1 cellular context compared by ENCODE assay signal in genomic region chr17:59950049-59950448, GRCh38.
TF ChIP-seq lines count a peak whose summit lies in the region.

No MANE protein-coding gene starts in this region.

TF ChIP-seq in GM12878, 131 proteins besides CTCF, POLR2A, EP300 and RAD21:
- TF ChIP-seq PAX8 (IDR thresholded peaks at IDR 0.05) (no peak), NFXL1 (IDR thresholded peaks at IDR 0.05; ENCODE audit: borderline replicate concordance) (0 out of 2 replicates have a peak, but pooled peaks have one; percentile 69), ETV6 (conservative IDR thresholded peaks at IDR 0.05 in 1 of 2, IDR thresholded peaks at IDR 0.05 in 1 of 2; ENCODE audit: borderline replicate concordance in 1 of 2, low read depth in 1 of 2) (0 out of 4 replicates have a peak, but pooled peaks of 1 of the 2 experiments have one; percentile 77)
